In the genomic region with DNA sequence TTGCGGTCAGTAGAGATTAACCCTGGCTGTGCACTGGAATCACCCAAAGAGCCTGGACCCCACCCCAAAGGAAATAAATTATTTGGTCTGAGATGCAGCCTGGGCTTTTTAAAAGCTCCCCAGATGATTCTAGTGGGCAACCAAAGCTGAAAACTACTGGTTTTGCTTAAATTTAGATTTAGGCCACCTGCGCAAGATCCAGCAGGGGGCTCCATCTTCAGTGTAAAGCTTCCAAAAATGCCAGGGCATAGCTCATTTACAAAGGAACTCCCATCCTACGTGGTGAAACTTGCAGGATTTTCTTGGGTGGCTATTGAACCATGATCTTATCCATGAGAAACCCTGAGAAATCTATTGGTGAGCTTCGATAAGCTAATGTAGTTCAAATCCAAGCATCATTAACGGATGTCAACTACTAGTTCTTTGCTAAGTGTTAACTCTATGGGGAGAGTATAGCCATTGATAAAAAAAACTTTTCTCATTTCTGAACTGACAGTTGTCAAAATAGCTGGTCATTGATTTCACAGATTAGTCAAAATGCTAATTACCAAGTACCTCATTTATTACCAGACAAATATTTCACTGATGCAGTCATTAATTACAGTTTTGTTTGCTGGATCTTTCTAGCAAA, we compare ENCODE assay signal across 9 cellular contexts.
A peak's percentile ranks its signal among the peaks of the same experiment; 100 is the strongest.
DNase-seq lines count a peak whose midpoint lies in the region; ATAC-seq and TF ChIP-seq lines count a peak whose summit lies in the region.
"Had no signal": no experiment of that assay in that cellular context is flagged by ENCODE, and none has a peak within 500 bp of the region (broad histone marks: within the 10 kb centered on the region; RNA-seq: fewer than 3 reads in every experiment).

No MANE protein-coding gene starts in this region.

- no peaks in the 10 kb centered on the region for H3K27me3 ChIP-seq in kidney epithelial cell (ENCODE audit: control insufficient read depth, insufficient read depth, low read length)

- H3K9me3 ChIP-seq in HEK293 (ENCODE audit: control insufficient read depth, insufficient read depth, low read depth, low read length) = no peaks in the 10 kb centered on the region

- no peaks in the 10 kb centered on the region for H3K36me3 Mint-ChIP-seq in T-helper 2 cell treated with Interferon-gamma antibody and Interleukin-4, amounts not matched to agents 5 μg/mL and 100 μg/mL, for 36 hours (ENCODE audit: low read depth)

- H3K4me1 ChIP-seq in HEK293 (ENCODE audit: control insufficient read depth, insufficient read depth, low read length) = no peaks in the 10 kb centered on the region

- no peak overlapping the region for H3K27ac ChIP-seq in HEK293 (ENCODE audit: extremely low read depth, low read depth, low read length)

- H3K27me3 Mint-ChIP-seq in T-helper 2 cell treated with Interferon-gamma antibody and Interleukin-4, amounts not matched to agents 5 μg/mL and 100 μg/mL, for 36 hours (ENCODE audit: low read depth) = no peaks in the 10 kb centered on the region

- ATAC-seq in HG02623 (IDR thresholded peaks at IDR 0.05; ENCODE audit: unreplicated experiment) = no peak

- CTCF ChIA-PET in HEK293 (lab: Yijun Ruan, JAX) = interaction anchor here (0.6 to 4.2 kb wide), 21 partner anchors 10 to 1880 kb away, joined by 3 to 42 read pairs (median 4); a partner anchor contains a TSS

- H3K4me3 ChIP-seq in HEK293 (ENCODE audit: low read depth, low read length) = no peak overlapping the region
- H3K4me3 ChIP-seq in kidney epithelial cell (ENCODE audit: low read depth, low read length) = no peak overlapping the region

- no peak for TF ChIP-seq CTCF in HEK293 (tag by site-specific recombination; IDR thresholded peaks at IDR 0.05)
- TF ChIP-seq CTCF in kidney epithelial cell (IDR thresholded peaks at IDR 0.05; ENCODE audit: insufficient read depth, low read length, poor library complexity, severe bottlenecking) = peak; percentile 65

- POLR2A ChIA-PET in HEK293 (lab: Yijun Ruan, JAX) = interaction anchor here (0.5 to 1.1 kb wide), 2 partner anchors 275 to 952 kb away, joined by 3 to 6 read pairs; no protein-coding TSS in a partner anchor

- H3K9me3 Mint-ChIP-seq in T-helper 2 cell treated with Interferon-gamma antibody and Interleukin-4, amounts not matched to agents 5 μg/mL and 100 μg/mL, for 36 hours = no peaks in the 10 kb centered on the region

- H3K36me3 ChIP-seq in HEK293 (ENCODE audit: control insufficient read depth in 2 of 2, insufficient read depth in 1 of 2, low read length in 2 of 2) = no peaks in the 10 kb centered on the region
- H3K36me3 ChIP-seq in kidney epithelial cell (ENCODE audit: control insufficient read depth, insufficient read depth, low read length) = no peaks in the 10 kb centered on the region

- H3K27ac Mint-ChIP-seq in T-helper 2 cell treated with Interferon-gamma antibody and Interleukin-4, amounts not matched to agents 5 μg/mL and 100 μg/mL, for 36 hours = no peak overlapping the region

- H3K4me1 Mint-ChIP-seq in T-helper 2 cell treated with Interferon-gamma antibody and Interleukin-4, amounts not matched to agents 5 μg/mL and 100 μg/mL, for 36 hours (ENCODE audit: low read depth) = no peaks in the 10 kb centered on the region

- no peak overlapping the region for H3K4me3 Mint-ChIP-seq in T-helper 2 cell treated with Interferon-gamma antibody and Interleukin-4, amounts not matched to agents 5 μg/mL and 100 μg/mL, for 36 hours

- DNase-seq in COR-L47 (lab: John Stamatoyannopoulos, UW) (peak; percentile 10), SW480 (ENCODE audit: low spot score) (peak; percentile 33), kidney epithelial cell (ENCODE audit: low read depth) (no peak), midbrain (lab: John Stamatoyannopoulos, UW) (no peak), mesenteric fat pad (ENCODE audit: low spot score) (no peak)
- DNase-seq in T-helper 2 cell treated with Interferon-gamma antibody and Interleukin-4, amounts not matched to agents 5 μg/mL and 100 μg/mL, for 36 hours (ENCODE audit: low spot score) = no peak
- DNase-seq: NCI-H774 had no signal

TF ChIP-seq in HEK293, 187 proteins besides CTCF, POLR2A, EP300 and RAD21:
- TF ChIP-seq ZNF654 (tag by site-specific recombination; IDR thresholded peaks at IDR 0.05; ENCODE audit: low read depth) = 0 out of 2 replicates have a peak, but pooled peaks have one; percentile 9
- TF ChIP-seq ZFP3 (tag by site-specific recombination; IDR thresholded peaks at IDR 0.05; ENCODE audit: low read depth) = no peak

Comparison
In these comparisons a context has a peak if more than half of its experiments do, and no peak if none do; other contexts are left out.
1. DNase-seq: peak in COR-L47 (single experiment) and SW480 (single experiment); none in kidney epithelial cell (single experiment), T-helper 2 cell treated with Interferon-gamma antibody and Interleukin-4, amounts not matched to agents 5 μg/mL and 100 μg/mL, for 36 hours (single experiment), midbrain (single experiment) and mesenteric fat pad (single experiment).